Comparison of ENCODE assay signal across 1 cellular context in genomic region chr1:20493839-20494608, GRCh38.
TF ChIP-seq lines count a peak whose summit lies in the region.

No MANE protein-coding gene starts in this region.

TF ChIP-seq in SK-N-SH, 30 proteins besides CTCF, POLR2A, EP300 and RAD21 (continued from another document):
- TF ChIP-seq YY1 (IDR thresholded peaks at IDR 0.05; ENCODE audit: low read depth) (no peak), NFIC (IDR thresholded peaks at IDR 0.05; ENCODE audit: borderline replicate concordance) (no peak), EZH2phosphoT487 (IDR thresholded peaks at IDR 0.05; ENCODE audit: borderline replicate concordance, low read depth) (no peak), TEAD4 (IDR thresholded peaks at IDR 0.05; ENCODE audit: borderline replicate concordance, insufficient read depth) (no peak), SMC3 (IDR thresholded peaks at IDR 0.05; ENCODE audit: low read depth, low read length) (peak; percentile 99), MAX (IDR thresholded peaks at IDR 0.05; ENCODE audit: low read depth) (peak; percentile 67), RCOR1 (IDR thresholded peaks at IDR 0.05; ENCODE audit: low read length) (peak; percentile 63), RXRA (IDR thresholded peaks at IDR 0.05; ENCODE audit: borderline replicate concordance, low read depth) (no peak), TCF12 (IDR thresholded peaks at IDR 0.05) (peak; percentile 73; the same call in 1 of the 2 replicates)
TF ChIP-seq in SK-N-SH: peak in this region for 5.
